ENCODE assay signal across 8 cellular contexts in the genomic region with DNA sequence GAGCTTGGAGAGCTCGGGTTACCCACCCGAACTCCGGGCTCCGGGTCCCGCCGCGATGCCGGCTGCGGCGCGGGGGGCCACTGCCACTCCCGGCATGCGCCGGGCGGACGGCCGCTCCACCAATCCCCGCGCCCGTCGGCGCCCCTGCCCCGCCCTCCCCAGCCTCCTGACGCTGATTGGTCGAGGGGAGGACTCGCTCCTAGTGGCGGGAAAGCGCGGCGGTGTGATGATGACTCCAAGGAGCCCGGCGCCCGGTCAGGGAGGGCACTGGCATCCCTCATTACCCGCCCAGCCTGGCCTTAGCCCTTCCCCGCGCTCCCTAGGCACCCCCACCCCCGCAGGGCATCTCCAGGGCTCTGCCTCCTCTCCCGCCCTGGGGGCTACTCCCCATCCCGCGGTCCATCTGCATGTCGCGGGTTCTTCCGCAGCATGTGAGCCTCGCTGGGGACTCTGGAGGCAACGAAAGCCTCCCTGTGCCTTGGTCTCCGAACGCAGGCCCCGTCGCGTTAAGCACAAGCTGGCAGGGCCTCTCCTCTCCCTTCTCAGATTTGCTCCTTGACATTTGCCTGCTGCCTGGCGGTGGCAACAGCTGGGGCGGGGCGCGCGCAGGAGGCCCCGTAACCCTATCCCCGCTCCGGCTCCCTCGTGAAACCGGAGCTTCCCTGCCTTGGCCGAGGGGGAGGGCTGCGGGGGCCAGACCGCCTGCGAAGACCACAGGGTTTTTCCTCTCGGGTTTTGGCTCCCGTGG.
DNase-seq lines count a peak whose midpoint lies in the region; ATAC-seq and TF ChIP-seq lines count a peak whose summit lies in the region.

No MANE protein-coding gene starts in this region.

- DNase-seq in AG09319 (ENCODE audit: extremely low read depth, low read depth) (peak; percentile 37), NCI-H446 (lab: John Stamatoyannopoulos, UW) (peak; percentile 56 to 93), cerebellar cortex (ENCODE audit: low spot score) (peak; percentile 86), kidney tubule cell (ENCODE audit: low spot score) (peak; percentile 85)
- peak; percentile 79 for DNase-seq in activated CD4-positive, CD25-positive, alpha-beta regulatory T cell treated with anti-CD3 and anti-CD28 coated beads, Interleukin-2, amount 50 U/mL, for 72 hours
- DNase-seq in stimulated activated CD4-positive, alpha-beta T cell treated with anti-CD3 and anti-CD28 coated beads, Interleukin-15, amount 100 ng/mL, for 24 hours: peak; percentile 95

- TF ChIP-seq CTCF in AG09319 (IDR thresholded peaks at IDR 0.05; ENCODE audit: low read depth, low read length): no peak

- peak; percentile 84 for ATAC-seq in GM19035 (IDR thresholded peaks at IDR 0.05; ENCODE audit: unreplicated experiment)
- peak; percentile 46 for ATAC-seq in HG03378 (IDR thresholded peaks at IDR 0.05; ENCODE audit: unreplicated experiment)

Comparison
In these comparisons a context has a peak if more than half of its experiments do, and no peak if none do; other contexts are left out.
1. Peak in every context shown above with its lines: DNase-seq and ATAC-seq.
2. DNase-seq: peak in every context shown above with its lines; median percentile 95 in stimulated activated CD4-positive, alpha-beta T cell treated with anti-CD3 and anti-CD28 coated beads, Interleukin-15, amount 100 ng/mL, for 24 hours; 86 in cerebellar cortex; 85 in kidney tubule cell; 79 in activated CD4-positive, CD25-positive, alpha-beta regulatory T cell treated with anti-CD3 and anti-CD28 coated beads, Interleukin-2, amount 50 U/mL, for 72 hours; 74 in NCI-H446; 37 in AG09319.